9 cellular contexts compared by ENCODE assay signal in the genomic region with DNA sequence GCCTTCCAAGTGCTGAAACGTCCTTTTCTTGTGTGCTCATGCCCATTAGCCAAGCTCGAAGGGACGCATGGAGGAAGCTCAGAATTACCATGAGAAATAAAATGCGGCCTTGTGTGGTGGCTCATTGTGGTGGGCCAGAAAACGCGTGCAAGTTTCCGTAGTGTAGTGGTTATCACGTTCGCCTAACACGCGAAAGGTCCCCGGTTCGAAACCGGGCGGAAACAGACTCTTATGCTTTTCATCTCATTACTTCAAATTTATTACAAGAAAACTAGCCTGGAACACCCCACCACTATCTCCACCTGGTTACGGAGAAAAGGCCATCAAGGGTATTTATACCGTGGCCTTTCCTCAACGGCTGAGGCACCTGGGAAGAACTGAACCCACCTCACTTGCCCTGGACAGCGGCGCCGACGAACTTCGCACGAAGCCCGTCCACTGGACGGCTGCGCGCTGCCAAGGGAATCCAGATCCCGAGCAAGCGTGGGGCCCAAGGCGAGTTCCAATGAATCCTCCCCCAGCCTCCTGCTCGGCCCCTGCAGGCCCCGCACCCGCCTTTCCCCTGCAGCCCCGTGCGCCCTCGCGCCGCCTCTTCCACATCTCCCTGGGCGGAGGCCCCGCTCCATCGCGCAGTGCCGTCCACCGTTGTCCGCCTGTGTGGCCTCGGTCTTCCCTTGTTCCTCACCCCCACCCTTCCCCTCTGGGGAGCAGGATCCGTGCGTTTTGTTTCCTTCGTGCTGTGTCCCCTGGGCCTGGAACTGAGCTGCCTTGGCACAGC. TPM values are rescaled to one million over a fixed set of nuclear protein-coding genes. Genes with fewer than 3 reads are reported as not detected.
DNase-seq lines count a peak whose midpoint lies in the region; ATAC-seq, FAIRE-seq and TF ChIP-seq lines count a peak whose summit lies in the region.
"Not testable (repeated sequence)": the region's sequence is repeated elsewhere in the genome, so short reads cannot be mapped to it uniquely, and the experiment has no call there.
"Had no signal": no experiment of that assay in that cellular context is flagged by ENCODE, and none has a peak within 500 bp of the region (broad histone marks: within the 10 kb centered on the region; RNA-seq: fewer than 3 reads in every experiment).

No MANE protein-coding gene starts in this region.

- H3K4me3 ChIP-seq in NT2/D1 (ENCODE audit: insufficient read length, low read depth), result peak overlapping the region; percentile 66
- H3K4me3 ChIP-seq in astrocyte of the cerebellum (ENCODE audit: low read depth, low read length), result peak overlapping the region; percentile 24
- H3K4me3 ChIP-seq in left ventricle myocardium inferior, result peak overlapping the region; percentile 45

- H3K36me3 Mint-ChIP-seq in progenitor cell of endocrine pancreas (ENCODE audit: insufficient read depth), result not testable (repeated sequence)

- H3K27me3 ChIP-seq in NT2/D1 (ENCODE audit: insufficient read depth, insufficient read length) (peaks cover 35% of the 10 kb centered on the region), left ventricle myocardium inferior (ENCODE audit: low read depth) (peaks cover 99% of the 10 kb centered on the region)

- POLR2A ChIA-PET in GM10248 (lab: Yijun Ruan, JAX), result not testable (repeated sequence)

- intact Hi-C loops in left ventricle myocardium inferior (cut with micrococcal nuclease), result not testable (repeated sequence)

- in situ Hi-C loops in astrocyte of the cerebellum (cut with HindIII; ENCODE audit: low sequenced_read_pairs), result not testable (repeated sequence)

- FAIRE-seq in urothelium cell line (lab: Jason Lieb, UNC), result peak; percentile 27

- not testable (repeated sequence) for H3K9me3 Mint-ChIP-seq in progenitor cell of endocrine pancreas (ENCODE audit: low read depth)

- not testable (repeated sequence) for H3K9me3 ChIP-seq in NT2/D1 (ENCODE audit: insufficient read depth, low read length); left ventricle myocardium inferior (replicated peaks)

- CTCF ChIA-PET in GM10248 (lab: Yijun Ruan, JAX), result interaction anchor here (1.3 to 6.2 kb wide), 6 partner anchors 10 to 38 kb away, joined by 3 to 42 read pairs (median 6); no protein-coding TSS in a partner anchor

- peak overlapping the region; percentile 61 for H3K4me3 Mint-ChIP-seq in progenitor cell of endocrine pancreas (ENCODE audit: low read depth)

- not testable (repeated sequence) for H3K36me3 ChIP-seq in NT2/D1 (ENCODE audit: insufficient read depth, insufficient read length, low read length); left ventricle myocardium inferior

- ATAC-seq in HG03175 (IDR thresholded peaks at IDR 0.05; ENCODE audit: unreplicated experiment), result peak; percentile 40

- peaks cover 96% of the 10 kb centered on the region for H3K27me3 Mint-ChIP-seq in progenitor cell of endocrine pancreas

- peak; percentile 20 for DNase-seq in GM10248 (ENCODE audit: extremely low spot score)
- not testable (repeated sequence) for DNase-seq in NT2/D1 (ENCODE audit: low read depth, low spot score); astrocyte of the cerebellum (ENCODE audit: low read depth); urothelium cell line (ENCODE audit: low spot score)
- DNase-seq in activated CD4-positive, alpha-beta T cell treated with anti-CD3 and anti-CD28 coated beads for 4 hours, result peak; percentile 35 to 46
- peak; percentile 41 for DNase-seq in left ventricle myocardium inferior
- DNase-seq in progenitor cell of endocrine pancreas (ENCODE audit: low spot score, unreplicated experiment), result peak; percentile 46

- H3K4me1 Mint-ChIP-seq in progenitor cell of endocrine pancreas (ENCODE audit: low read depth), result peaks cover 13% of the 10 kb centered on the region

- peak overlapping the region; percentile 74 for H3K9ac ChIP-seq in NT2/D1 (ENCODE audit: insufficient read length, low read depth)

- not testable (repeated sequence) for H3K27ac ChIP-seq in left ventricle myocardium inferior (replicated peaks)

- peak overlapping the region; percentile 77 for H3K27ac Mint-ChIP-seq in progenitor cell of endocrine pancreas

- not testable (repeated sequence) for TF ChIP-seq CTCF in GM10248 (IDR thresholded peaks at IDR 0.05; ENCODE audit: control extremely low read depth, extremely low read depth, low read depth, missing control alignments); astrocyte of the cerebellum (IDR thresholded peaks at IDR 0.05; ENCODE audit: low read depth, low read length, missing control alignments); left ventricle myocardium inferior (IDR thresholded peaks at IDR 0.05; ENCODE audit: borderline replicate concordance); progenitor cell of endocrine pancreas (IDR thresholded peaks at IDR 0.05; ENCODE audit: unreplicated experiment)

- not testable (repeated sequence) for H3K4me1 ChIP-seq in NT2/D1 (ENCODE audit: insufficient read depth, insufficient read length)
- H3K4me1 ChIP-seq in left ventricle myocardium inferior, result peaks cover 15% of the 10 kb centered on the region

RNA-seq across cellular contexts. Expression of a gene that starts 22.3 kb away (rescaled TPM):
- total RNA-seq in left ventricle myocardium inferior, result not detected
- total RNA-seq in progenitor cell of endocrine pancreas, result not detected in 2 replicates
- total RNA-seq: myocyte had no signal

RNA-seq across cellular contexts. Expression of a gene that starts 35.3 kb away (rescaled TPM):
- total RNA-seq in left ventricle myocardium inferior, result 6.4 TPM
- total RNA-seq in progenitor cell of endocrine pancreas, result not detected in 2 replicates

RNA-seq across cellular contexts. Expression of a gene that starts 38.7 kb away (rescaled TPM):
- not detected for total RNA-seq in left ventricle myocardium inferior
- not detected in 2 replicates for total RNA-seq in progenitor cell of endocrine pancreas
- total RNA-seq: myocyte had no signal

RNA-seq across cellular contexts. Expression of a gene that starts 53.4 kb away (rescaled TPM):
- total RNA-seq in left ventricle myocardium inferior (26.4 TPM), progenitor cell of endocrine pancreas (37.4 and 37.6 TPM in 2 replicates)
